1 cellular context compared by ENCODE assay signal in the genomic region with DNA sequence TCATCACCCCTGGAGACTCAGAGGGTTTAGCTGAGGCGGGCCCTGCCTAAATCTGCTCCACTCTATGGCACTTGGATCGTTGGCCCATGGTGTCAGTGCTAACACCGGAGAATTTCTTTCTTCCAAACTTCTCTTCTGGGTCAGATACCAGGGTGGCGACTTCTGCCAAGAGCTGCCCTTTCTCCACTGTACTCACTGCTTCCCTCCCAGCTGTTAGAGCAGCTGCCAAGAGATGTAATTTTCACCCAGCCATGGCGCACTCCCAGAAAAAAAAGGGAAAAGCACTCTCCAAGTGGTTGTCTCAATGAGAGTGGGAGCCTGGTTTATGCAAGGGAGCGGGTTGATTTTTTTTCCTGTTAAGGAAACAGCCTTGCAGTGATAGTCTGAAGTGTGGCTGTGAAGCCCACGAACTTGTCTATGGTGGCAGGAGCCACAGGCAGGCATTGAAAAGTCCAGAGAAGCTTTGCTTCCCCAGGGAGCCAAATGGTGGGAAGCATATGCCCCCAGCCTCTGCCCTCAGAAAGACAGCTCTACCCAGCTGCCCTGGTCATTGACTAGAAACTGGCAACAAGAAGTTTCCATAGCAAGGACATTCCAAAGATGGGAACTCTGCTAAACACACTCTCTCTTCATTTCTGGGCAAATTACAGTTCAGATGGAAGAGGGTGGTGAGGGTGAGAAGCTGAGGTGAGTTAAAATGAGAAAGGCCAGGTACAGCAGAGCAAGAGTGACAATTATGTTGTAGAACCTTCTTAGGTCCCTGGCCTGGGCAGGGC.
TF ChIP-seq lines count a peak whose summit lies in the region.

No MANE protein-coding gene starts in this region.

TF ChIP-seq in HCT116, 20 proteins besides CTCF, POLR2A, EP300 and RAD21:
- TF ChIP-seq EGR1 (IDR thresholded peaks at IDR 0.05; ENCODE audit: low read depth) (no peak), SRF (IDR thresholded peaks at IDR 0.05; ENCODE audit: low read depth) (no peak), ZBTB33 (IDR thresholded peaks at IDR 0.05; ENCODE audit: extremely low read depth, insufficient replicate concordance, low read length) (no peak), ELF1 (IDR thresholded peaks at IDR 0.05; ENCODE audit: borderline replicate concordance, low read depth) (no peak), FOSL1 (IDR thresholded peaks at IDR 0.05; ENCODE audit: low read depth) (no peak), JUND (IDR thresholded peaks at IDR 0.05) (no peak), ZNF274 (IDR thresholded peaks at IDR 0.05; ENCODE audit: low read depth, low read length) (no peak), POLR2AphosphoS5 (IDR thresholded peaks at IDR 0.05; ENCODE audit: low read depth, low read length) (no peak)
- TF ChIP-seq, protein P1, sequence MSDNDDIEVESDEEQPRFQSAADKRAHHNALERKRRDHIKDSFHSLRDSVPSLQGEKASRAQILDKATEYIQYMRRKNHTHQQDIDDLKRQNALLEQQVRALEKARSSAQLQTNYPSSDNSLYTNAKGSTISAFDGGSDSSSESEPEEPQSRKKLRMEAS (IDR thresholded peaks at IDR 0.05) = no peak
- TF ChIP-seq, protein P2, sequence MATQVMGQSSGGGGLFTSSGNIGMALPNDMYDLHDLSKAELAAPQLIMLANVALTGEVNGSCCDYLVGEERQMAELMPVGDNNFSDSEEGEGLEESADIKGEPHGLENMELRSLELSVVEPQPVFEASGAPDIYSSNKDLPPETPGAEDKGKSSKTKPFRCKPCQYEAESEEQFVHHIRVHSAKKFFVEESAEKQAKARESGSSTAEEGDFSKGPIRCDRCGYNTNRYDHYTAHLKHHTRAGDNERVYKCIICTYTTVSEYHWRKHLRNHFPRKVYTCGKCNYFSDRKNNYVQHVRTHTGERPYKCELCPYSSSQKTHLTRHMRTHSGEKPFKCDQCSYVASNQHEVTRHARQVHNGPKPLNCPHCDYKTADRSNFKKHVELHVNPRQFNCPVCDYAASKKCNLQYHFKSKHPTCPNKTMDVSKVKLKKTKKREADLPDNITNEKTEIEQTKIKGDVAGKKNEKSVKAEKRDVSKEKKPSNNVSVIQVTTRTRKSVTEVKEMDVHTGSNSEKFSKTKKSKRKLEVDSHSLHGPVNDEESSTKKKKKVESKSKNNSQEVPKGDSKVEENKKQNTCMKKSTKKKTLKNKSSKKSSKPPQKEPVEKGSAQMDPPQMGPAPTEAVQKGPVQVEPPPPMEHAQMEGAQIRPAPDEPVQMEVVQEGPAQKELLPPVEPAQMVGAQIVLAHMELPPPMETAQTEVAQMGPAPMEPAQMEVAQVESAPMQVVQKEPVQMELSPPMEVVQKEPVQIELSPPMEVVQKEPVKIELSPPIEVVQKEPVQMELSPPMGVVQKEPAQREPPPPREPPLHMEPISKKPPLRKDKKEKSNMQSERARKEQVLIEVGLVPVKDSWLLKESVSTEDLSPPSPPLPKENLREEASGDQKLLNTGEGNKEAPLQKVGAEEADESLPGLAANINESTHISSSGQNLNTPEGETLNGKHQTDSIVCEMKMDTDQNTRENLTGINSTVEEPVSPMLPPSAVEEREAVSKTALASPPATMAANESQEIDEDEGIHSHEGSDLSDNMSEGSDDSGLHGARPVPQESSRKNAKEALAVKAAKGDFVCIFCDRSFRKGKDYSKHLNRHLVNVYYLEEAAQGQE (IDR thresholded peaks at IDR 0.05; ENCODE audit: low read depth) = no peak
- TF ChIP-seq, protein P3, sequence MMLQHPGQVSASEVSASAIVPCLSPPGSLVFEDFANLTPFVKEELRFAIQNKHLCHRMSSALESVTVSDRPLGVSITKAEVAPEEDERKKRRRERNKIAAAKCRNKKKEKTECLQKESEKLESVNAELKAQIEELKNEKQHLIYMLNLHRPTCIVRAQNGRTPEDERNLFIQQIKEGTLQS (IDR thresholded peaks at IDR 0.05) = no peak
